ENCODE assay signal across 17 cellular contexts in the genomic region with DNA sequence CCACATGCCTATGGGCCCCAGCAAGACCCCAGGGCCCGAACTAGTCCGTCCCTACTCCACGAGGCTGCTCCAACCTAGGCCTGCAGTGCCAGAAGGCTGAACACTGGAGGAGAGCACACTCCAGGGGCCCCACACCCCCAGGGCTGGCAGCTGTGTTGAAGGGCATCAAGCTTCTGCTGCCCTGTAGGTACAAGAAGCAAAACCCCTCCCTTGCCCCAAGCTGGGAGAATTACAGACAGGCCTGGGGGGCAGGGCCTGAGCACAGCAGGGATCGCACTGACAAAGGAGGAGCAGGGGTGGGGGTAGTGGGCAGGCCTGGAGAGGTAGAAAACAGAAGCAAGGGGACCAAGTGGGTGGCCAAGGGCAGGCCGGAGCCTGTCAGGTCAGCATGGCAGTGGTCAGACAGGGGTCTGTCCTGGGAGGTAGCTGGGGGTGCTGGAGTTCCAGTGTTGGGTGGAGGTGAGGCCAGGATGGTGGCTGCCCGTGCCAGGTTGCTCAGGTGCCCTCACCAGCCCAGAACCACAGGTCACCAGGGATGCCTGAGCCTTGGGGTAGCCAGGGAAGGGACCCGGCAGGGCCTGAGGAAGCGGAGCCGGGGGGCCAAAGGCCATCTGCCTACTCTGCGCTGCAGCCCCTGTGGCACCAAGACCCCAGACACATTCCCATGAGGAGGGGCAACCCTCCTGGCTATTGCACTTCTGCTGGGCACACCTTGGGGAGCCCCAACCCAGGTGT. TPM values are rescaled to one million over a fixed set of nuclear protein-coding genes. Genes with fewer than 3 reads are reported as not detected.
DNase-seq lines count a peak whose midpoint lies in the region; ATAC-seq and TF ChIP-seq lines count a peak whose summit lies in the region.
"Had no signal": no experiment of that assay in that cellular context is flagged by ENCODE, and none has a peak within 500 bp of the region (broad histone marks: within the 10 kb centered on the region; RNA-seq: fewer than 3 reads in every experiment).

No MANE protein-coding gene starts in this region.

- H3K4me2 ChIP-seq in HCT116 (ENCODE audit: low read length), result no peak overlapping the region

- H3K9me3 Mint-ChIP-seq in immature natural killer cell, result no peaks in the 10 kb centered on the region

- no peak for TF ChIP-seq CTCF in HCT116 (IDR thresholded peaks at IDR 0.05 in 2 of 3, conservative IDR thresholded peaks at IDR 0.05 in 1 of 3; ENCODE audit: borderline replicate concordance in 1 of 3, insufficient read depth in 1 of 3, low read depth in 2 of 3, low read length in 2 of 3)

- POLR2A ChIA-PET in HCT116 (lab: Charles Lee), result no interaction called here

- DNase-seq in DMS 273 (lab: John Stamatoyannopoulos, UW; ENCODE audit: unreplicated experiment) (peak; percentile 78), DMS 273 treated with DMSO at 0.1 percent for 48 hours (lab: John Stamatoyannopoulos, UW) (no peak), HCT116 (ENCODE audit: low read depth, low spot score) (no peak), SK-N-MC (ENCODE audit: low read depth, low spot score) (no peak), NCI-H187 (lab: John Stamatoyannopoulos, UW) (no peak), immature natural killer cell (no peak), midbrain (lab: John Stamatoyannopoulos, UW) (no peak)
- DNase-seq: 8988T, DMS53, GOT3, MV-4-11, NCI-H2107, NCI-H345, SHP77 had no signal

- H4K20me1 ChIP-seq in HCT116 (ENCODE audit: insufficient read depth), result no peaks in the 10 kb centered on the region

- H2AFZ ChIP-seq in HCT116 (ENCODE audit: low read depth, low read length, poor library complexity, severe bottlenecking), result no peak overlapping the region

- no peak for ATAC-seq in HCT116
- ATAC-seq: GM12878 had no signal

- H3K9ac ChIP-seq in HCT116 (ENCODE audit: low read length) (no peak overlapping the region), SK-N-MC (ENCODE audit: insufficient read length) (no peak overlapping the region), iPS-15b (ENCODE audit: low read depth, low read length) (peak overlapping the region; percentile 28)

- H3K9me2 ChIP-seq in HCT116 (ENCODE audit: insufficient read depth), result no peaks in the 10 kb centered on the region

- peaks cover 17 to 40% of the 10 kb centered on the region in 2 experiments; a peak in 3 of 4 replicates for H3K4me1 ChIP-seq in HCT116 (ENCODE audit: control insufficient read depth in 1 of 2, insufficient read depth in 2 of 2, low read length in 2 of 2)
- peaks cover 12% of the 10 kb centered on the region for H3K4me1 ChIP-seq in iPS-15b (ENCODE audit: control insufficient read depth, insufficient read depth, low read length)

- no TSS peak for BruUV-seq in HCT116 (replicated peaks; lab: Mats Ljungman, UMichigan)

- intact Hi-C loops in HCT116 (cut with micrococcal nuclease), result loop anchor here (5.0 kb wide), 1 partner anchor 262 kb away; a partner anchor contains a TSS

- CTCF ChIA-PET in HCT116 (lab: Charles Lee), result interaction anchor here (1.0 to 2.1 kb wide), 2 partner anchors 15 to 21 kb away, joined by 4 to 12 read pairs; a partner anchor contains a TSS

- peaks cover 21% of the 10 kb centered on the region for H3K79me2 ChIP-seq in HCT116 (ENCODE audit: insufficient read depth, low read length)

- no peak overlapping the region for H3K4me3 Mint-ChIP-seq in immature natural killer cell

- H3K36me3 Mint-ChIP-seq in immature natural killer cell, result no peaks in the 10 kb centered on the region

- TF ChIP-seq RAD21 in HCT116 (IDR thresholded peaks at IDR 0.05; ENCODE audit: low read depth), result no peak

- H3K4me1 Mint-ChIP-seq in immature natural killer cell, result peaks cover 6 to 12% of the 10 kb centered on the region in 2 donors

- H3K27me3 Mint-ChIP-seq in immature natural killer cell (ENCODE audit: low read depth in 3 of 3), result peaks cover 0 to 5% (median 2%) of the 10 kb centered on the region in 3 donors

- H3K27me3 ChIP-seq in HCT116 (ENCODE audit: insufficient read depth, low read length), result no peaks in the 10 kb centered on the region
- H3K27me3 ChIP-seq in iPS-15b (ENCODE audit: control insufficient read depth, insufficient read depth, low read length), result no peaks in the 10 kb centered on the region

- H3K4me3 ChIP-seq in HCT116 (replicated peaks in 1 of 2; ENCODE audit: low read depth in 1 of 2, low read length in 2 of 2), result no peak overlapping the region
- H3K4me3 ChIP-seq in SK-N-MC, result no peak overlapping the region
- no peak overlapping the region for H3K4me3 ChIP-seq in iPS-15b (ENCODE audit: low read depth, low read length)
- H3K4me3 ChIP-seq: GM12878 had no signal

- H3K9me3 ChIP-seq in HCT116 (ENCODE audit: control insufficient read depth in 1 of 2, insufficient read depth in 1 of 2, low read depth in 1 of 2, low read length in 2 of 2) (no peaks in the 10 kb centered on the region), SK-N-MC (ENCODE audit: low read depth, low read length) (no peaks in the 10 kb centered on the region), iPS-15b (ENCODE audit: control insufficient read depth, insufficient read depth, low read length) (no peaks in the 10 kb centered on the region)

- no peak for TF ChIP-seq POLR2A in HCT116 (IDR thresholded peaks at IDR 0.05; ENCODE audit: borderline replicate concordance, extremely low read depth, insufficient read depth, insufficient read length)

- RAD21 ChIA-PET in HCT116 (lab: Charles Lee; ENCODE audit: low non-redundant PET in 1 of 2, low total read pairs in 2 of 2, uncharacterized antibody in 2 of 2, unreplicated experiment in 2 of 2), result no interaction called here

- H3K36me3 ChIP-seq in HCT116 (ENCODE audit: control insufficient read depth in 1 of 2, insufficient read depth in 2 of 2, low read length in 2 of 2), result no peaks in the 10 kb centered on the region; a peak in 2 of 4 replicates
- H3K36me3 ChIP-seq in SK-N-MC (ENCODE audit: insufficient read depth, low read length), result peaks cover 29% of the 10 kb centered on the region; the same call in 1 of the 2 replicates
- H3K36me3 ChIP-seq in iPS-15b (ENCODE audit: control insufficient read depth, insufficient read depth, low read length), result peaks cover 40% of the 10 kb centered on the region

- peak overlapping the region; percentile 47; the same call in 1 of the 2 replicates for H3K27ac ChIP-seq in HCT116 (ENCODE audit: low read depth, low read length)
- peak overlapping the region; percentile 16; the same call in 1 of the 2 replicates for H3K27ac ChIP-seq in SK-N-MC
- H3K27ac ChIP-seq: C4-2B had no signal

- no peak overlapping the region for H3K27ac Mint-ChIP-seq in immature natural killer cell

TF ChIP-seq in HCT116, 20 proteins besides CTCF, POLR2A, EP300 and RAD21:
- TF ChIP-seq SP1 (IDR thresholded peaks at IDR 0.05; ENCODE audit: low read depth), result no peak
- TF ChIP-seq EZH2phosphoT487 (IDR thresholded peaks at IDR 0.05; ENCODE audit: borderline replicate concordance), result no peak
- no peak for TF ChIP-seq ZNF274 (IDR thresholded peaks at IDR 0.05; ENCODE audit: low read depth, low read length)
- TF ChIP-seq, protein P1, sequence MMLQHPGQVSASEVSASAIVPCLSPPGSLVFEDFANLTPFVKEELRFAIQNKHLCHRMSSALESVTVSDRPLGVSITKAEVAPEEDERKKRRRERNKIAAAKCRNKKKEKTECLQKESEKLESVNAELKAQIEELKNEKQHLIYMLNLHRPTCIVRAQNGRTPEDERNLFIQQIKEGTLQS (IDR thresholded peaks at IDR 0.05), result no peak
- no peak for TF ChIP-seq JUND (IDR thresholded peaks at IDR 0.05)
- TF ChIP-seq CEBPB (IDR thresholded peaks at IDR 0.05; ENCODE audit: low read depth), result no peak
- TF ChIP-seq, protein P2, sequence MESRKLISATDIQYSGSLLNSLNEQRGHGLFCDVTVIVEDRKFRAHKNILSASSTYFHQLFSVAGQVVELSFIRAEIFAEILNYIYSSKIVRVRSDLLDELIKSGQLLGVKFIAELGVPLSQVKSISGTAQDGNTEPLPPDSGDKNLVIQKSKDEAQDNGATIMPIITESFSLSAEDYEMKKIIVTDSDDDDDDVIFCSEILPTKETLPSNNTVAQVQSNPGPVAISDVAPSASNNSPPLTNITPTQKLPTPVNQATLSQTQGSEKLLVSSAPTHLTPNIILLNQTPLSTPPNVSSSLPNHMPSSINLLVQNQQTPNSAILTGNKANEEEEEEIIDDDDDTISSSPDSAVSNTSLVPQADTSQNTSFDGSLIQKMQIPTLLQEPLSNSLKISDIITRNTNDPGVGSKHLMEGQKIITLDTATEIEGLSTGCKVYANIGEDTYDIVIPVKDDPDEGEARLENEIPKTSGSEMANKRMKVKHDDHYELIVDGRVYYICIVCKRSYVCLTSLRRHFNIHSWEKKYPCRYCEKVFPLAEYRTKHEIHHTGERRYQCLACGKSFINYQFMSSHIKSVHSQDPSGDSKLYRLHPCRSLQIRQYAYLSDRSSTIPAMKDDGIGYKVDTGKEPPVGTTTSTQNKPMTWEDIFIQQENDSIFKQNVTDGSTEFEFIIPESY (IDR thresholded peaks at IDR 0.05; ENCODE audit: extremely low read depth, insufficient replicate concordance, low read length), result no peak

RNA-seq across cellular contexts. Expression of a gene that starts 2.9 kb away (rescaled TPM):
- total RNA-seq in HCT116 (2021; ENCODE audit: unreplicated experiment), result 54.2 TPM
- 67.3 and 79.7 TPM in 2 replicates for polyA plus RNA-seq in HCT116 (2012)
- polyA plus RNA-seq in immature natural killer cell, result 10 to 100 TPM; 19.3 to 35.5 (median 30.8) TPM

RNA-seq across cellular contexts. Expression of a gene that starts 10.6 kb away (rescaled TPM):
- total RNA-seq in HCT116 (2021; ENCODE audit: unreplicated experiment), result 10.3 TPM
- polyA plus RNA-seq in HCT116 (2012), result 5.6 and 6.2 TPM in 2 replicates
- polyA plus RNA-seq in immature natural killer cell, result under 1 TPM in 2 of 3 donors, not detected in 1; 0.36 to 0.63 TPM

RNA-seq across cellular contexts. Expression of a gene that starts 20.3 kb away (rescaled TPM):
- total RNA-seq in HCT116 (2021; ENCODE audit: unreplicated experiment), result 4.2 TPM
- polyA plus RNA-seq in HCT116 (2012), result 3.1 and 3.9 TPM in 2 replicates
- polyA plus RNA-seq in immature natural killer cell, result 10 to 100 TPM in 1 of 3 donors, 1 to 10 TPM in 2; 6.5 to 13.2 (median 8.5) TPM

RNA-seq across cellular contexts. Expression of a gene that starts 21.8 kb away (rescaled TPM):
- 74.9 TPM for total RNA-seq in HCT116 (2021; ENCODE audit: unreplicated experiment)
- polyA plus RNA-seq in HCT116 (2012), result 70.4 and 75.7 TPM in 2 replicates
- 10 to 100 TPM; 52.6 to 94.4 (median 63.1) TPM for polyA plus RNA-seq in immature natural killer cell
